1 cellular context compared by ENCODE assay signal in the genomic region with DNA sequence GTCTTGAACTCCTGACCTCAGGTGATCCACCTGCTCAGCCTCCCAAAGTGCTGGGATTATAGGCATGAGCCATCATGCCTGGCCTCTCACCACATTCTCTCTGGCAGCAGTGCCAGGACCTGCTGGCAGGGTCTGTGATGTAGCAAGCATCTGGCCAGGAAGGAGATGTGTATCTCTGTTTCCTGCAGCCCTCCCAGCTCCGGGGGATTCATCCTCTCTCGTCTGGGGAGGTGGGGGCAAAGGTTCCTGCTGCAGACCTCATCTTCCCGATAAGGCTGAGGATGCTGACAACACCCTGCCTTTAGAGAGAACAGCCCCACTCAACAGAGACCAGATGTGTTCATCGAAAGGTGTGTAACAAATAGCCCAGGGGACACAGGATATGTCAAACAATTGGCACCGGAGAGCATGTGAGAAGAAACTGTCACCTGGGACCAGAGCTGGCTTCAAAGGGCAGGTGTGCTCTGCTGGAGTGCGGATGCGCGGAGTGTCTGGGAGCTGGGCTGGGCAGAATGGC.
TF ChIP-seq lines count a peak whose summit lies in the region.

No MANE protein-coding gene starts in this region.

TF ChIP-seq in SK-N-SH treated with all-trans-retinoic acid at 6 μM for 48 hours, 23 proteins besides CTCF, POLR2A, EP300 and RAD21 (continued from another document):
- no peak for TF ChIP-seq ZNF565 (CRISPR knock-in tag; conservative IDR thresholded peaks at IDR 0.05; ENCODE audit: low read depth)
- TF ChIP-seq BACH2 (CRISPR knock-in tag; IDR thresholded peaks at IDR 0.05; ENCODE audit: borderline replicate concordance) = no peak
